19 cellular contexts compared by ENCODE assay signal in genomic region chr3:25171118-25171912, GRCh38.
DNase-seq lines count a peak whose midpoint lies in the region; ATAC-seq and TF ChIP-seq lines count a peak whose summit lies in the region.
"Had no signal": no experiment of that assay in that cellular context is flagged by ENCODE, and none has a peak within 500 bp of the region (broad histone marks: within the 10 kb centered on the region; RNA-seq: fewer than 3 reads in every experiment).

No MANE protein-coding gene starts in this region.

- H2BK15ac ChIP-seq in neuronal stem cell (ENCODE audit: low read length) = no peak overlapping the region

- no peaks in the 10 kb centered on the region for H3K36me3 ChIP-seq in endodermal cell (ENCODE audit: control insufficient read depth, insufficient read depth, low read length)
- no peaks in the 10 kb centered on the region for H3K36me3 ChIP-seq in neuronal stem cell (replicated peaks in 1 of 2; ENCODE audit: control insufficient read depth in 2 of 2, insufficient read depth in 2 of 2, low read length in 2 of 2)
- H3K36me3 ChIP-seq in prostate gland = no peaks in the 10 kb centered on the region
- H3K36me3 ChIP-seq: SJSA1 had no signal

- WGBS in endodermal cell (ENCODE audit: insufficient coverage in 1 of 2, insufficient read length in 1 of 2), 2 experiments = 79% methylated on average over 4 of the region's 5 CpGs; no CpG with 5 or more reads in 1 of the 2 experiments
- WGBS in neuronal stem cell (ENCODE audit: extremely low coverage in 2 of 2, insufficient read length in 2 of 2, insufficient replicate concordance in 1 of 2), 2 donors = no CpG with 5 or more reads among the region's 5 CpGs
- WGBS in prostate gland = 82% methylated on average over 5 of the region's 5 CpGs

- no peak overlapping the region for H3K4me3 Mint-ChIP-seq in endodermal cell
- no peak overlapping the region for H3K4me3 Mint-ChIP-seq in activated CD4-positive, alpha-beta memory T cell treated with anti-CD3 and anti-CD28 coated beads, Interleukin-2, amount 10 ng/mL, durations not matched to agents 7 days and 5 days

- no peak overlapping the region for H3K27ac Mint-ChIP-seq in endodermal cell
- H3K27ac Mint-ChIP-seq in activated CD4-positive, alpha-beta memory T cell treated with anti-CD3 and anti-CD28 coated beads, Interleukin-2, amount 10 ng/mL, durations not matched to agents 7 days and 5 days = no peak overlapping the region

- TF ChIP-seq CTCF in endodermal cell (conservative IDR thresholded peaks at IDR 0.05) (no peak), prostate gland (IDR thresholded peaks at IDR 0.05) (no peak)

- peaks cover 5% of the 10 kb centered on the region for H3K36me3 Mint-ChIP-seq in endodermal cell (ENCODE audit: low read depth)
- H3K36me3 Mint-ChIP-seq in activated CD4-positive, alpha-beta memory T cell treated with anti-CD3 and anti-CD28 coated beads, Interleukin-2, amount 10 ng/mL, durations not matched to agents 7 days and 5 days (ENCODE audit: low read depth) = no peaks in the 10 kb centered on the region

- H3K9ac ChIP-seq in endodermal cell (ENCODE audit: extremely low read depth, low read length, poor library complexity, severe bottlenecking) (no peak overlapping the region), neuronal stem cell (ENCODE audit: low read depth, low read length, poor library complexity) (no peak overlapping the region)

- POLR2A ChIA-PET in activated CD4-positive, alpha-beta memory T cell treated with anti-CD3 and anti-CD28 coated beads, Interleukin-2, amount 10 ng/mL, durations not matched to agents 7 days and 5 days (lab: Charles Lee) = no interaction called here

- no peaks in the 10 kb centered on the region for H3K79me1 ChIP-seq in neuronal stem cell (ENCODE audit: low read depth, low read length)

- H2BK12ac ChIP-seq in neuronal stem cell (ENCODE audit: low read length) = no peak overlapping the region

- TF ChIP-seq POLR2A in prostate gland (IDR thresholded peaks at IDR 0.05) = no peak

- H3K27me3 Mint-ChIP-seq in endodermal cell (ENCODE audit: insufficient read depth) = peaks cover 4% of the 10 kb centered on the region
- H3K27me3 Mint-ChIP-seq in activated CD4-positive, alpha-beta memory T cell treated with anti-CD3 and anti-CD28 coated beads, Interleukin-2, amount 10 ng/mL, durations not matched to agents 7 days and 5 days = no peaks in the 10 kb centered on the region

- peak; percentile 11 for DNase-seq in ELF-1 (ENCODE audit: low read depth, low spot score)
- peak; percentile 65 for DNase-seq in RPMI7951 (ENCODE audit: low read depth)
- no peak for DNase-seq in endodermal cell
- peak; percentile 17 for DNase-seq in neuronal stem cell (ENCODE audit: low spot score)
- DNase-seq in NCI-H1105 treated with DMSO at 0.1 percent for 48 hours (lab: John Stamatoyannopoulos, UW) = no peak
- no peak for DNase-seq in prostate gland (ENCODE audit: low spot score)
- no peak for DNase-seq in activated CD4-positive, alpha-beta memory T cell treated with anti-CD3 and anti-CD28 coated beads, Interleukin-2, amount 10 ng/mL, durations not matched to agents 7 days and 5 days
- DNase-seq: DMS 273 treated with DMSO at 0.1 percent for 48 hours, GF-D8, IMR-90, Karpas-422, MM.1S, NCI-H1105, NCI-H187 treated with DMSO at 0.1 percent for 48 hours, NCI-H748 treated with DMSO at 0.1 percent for 48 hours, OCI-M1 had no signal

- H3K23ac ChIP-seq in neuronal stem cell (ENCODE audit: low read depth, low read length, poor library complexity) = no peak overlapping the region

- intact Hi-C loops in prostate gland (cut with DNase I) = no loop called here

- H3K4me3 ChIP-seq in endodermal cell (ENCODE audit: low read length) (peak overlapping the region; percentile 24), neuronal stem cell (ENCODE audit: low read length in 2 of 2) (no peak overlapping the region), prostate gland (no peak overlapping the region)
- H3K4me3 ChIP-seq: SJSA1 had no signal

- H3K9me3 ChIP-seq in endodermal cell (ENCODE audit: control insufficient read depth, low read length) = peaks cover 17% of the 10 kb centered on the region
- H3K9me3 ChIP-seq in neuronal stem cell (replicated peaks in 1 of 2; ENCODE audit: control insufficient read depth in 2 of 2, insufficient read depth in 1 of 2, low read depth in 1 of 2, low read length in 2 of 2) = peaks cover 0 to 9% of the 10 kb centered on the region in 2 donors
- no peaks in the 10 kb centered on the region for H3K9me3 ChIP-seq in prostate gland
- H3K9me3 ChIP-seq: SJSA1 had no signal

- no peak overlapping the region for H4K91ac ChIP-seq in neuronal stem cell (ENCODE audit: low read depth, low read length, poor library complexity)

- no peak overlapping the region for H2AFZ ChIP-seq in neuronal stem cell (ENCODE audit: low read length)

- H3K4me2 ChIP-seq in neuronal stem cell (ENCODE audit: insufficient read depth, low read length, poor library complexity, severe bottlenecking) = no peak overlapping the region

- H3K27me3 ChIP-seq in endodermal cell (ENCODE audit: control insufficient read depth, insufficient read depth, low read length, poor library complexity, severe bottlenecking) (no peaks in the 10 kb centered on the region), neuronal stem cell (ENCODE audit: control insufficient read depth in 3 of 3, insufficient read depth in 3 of 3, low read depth in 1 of 3, low read length in 3 of 3) (no peaks in the 10 kb centered on the region), prostate gland (replicated peaks; ENCODE audit: insufficient read depth) (no peaks in the 10 kb centered on the region)
- H3K27me3 ChIP-seq: SJSA1 had no signal

- peak overlapping the region; percentile 74 for H3K27ac ChIP-seq in endodermal cell (ENCODE audit: low read depth, low read length)
- peak overlapping the region; percentile 74 for H3K27ac ChIP-seq in neuronal stem cell (replicated peaks; ENCODE audit: low read length)
- no peak overlapping the region for H3K27ac ChIP-seq in prostate gland
- H3K27ac ChIP-seq: C4-2B, SJSA1 had no signal

- ATAC-seq in HG03460 (IDR thresholded peaks at IDR 0.05; ENCODE audit: unreplicated experiment) = no peak

- H3K18ac ChIP-seq in neuronal stem cell (ENCODE audit: low read length) = no peak overlapping the region

- H3K4me1 ChIP-seq in endodermal cell (ENCODE audit: control insufficient read depth, insufficient read depth, low read length) = no peaks in the 10 kb centered on the region
- peaks cover 0 to 4% of the 10 kb centered on the region in 2 donors for H3K4me1 ChIP-seq in neuronal stem cell (ENCODE audit: control insufficient read depth in 2 of 2, insufficient read depth in 1 of 2, low read depth in 1 of 2, low read length in 2 of 2)
- H3K4me1 ChIP-seq in prostate gland (replicated peaks) = no peaks in the 10 kb centered on the region
- H3K4me1 ChIP-seq: SJSA1 had no signal

- H2AK5ac ChIP-seq in neuronal stem cell (ENCODE audit: low read depth, low read length) = no peak overlapping the region

- H3K9me3 Mint-ChIP-seq in endodermal cell = peaks cover 9% of the 10 kb centered on the region
- no peaks in the 10 kb centered on the region for H3K9me3 Mint-ChIP-seq in activated CD4-positive, alpha-beta memory T cell treated with anti-CD3 and anti-CD28 coated beads, Interleukin-2, amount 10 ng/mL, durations not matched to agents 7 days and 5 days

- no peak overlapping the region for H4K8ac ChIP-seq in neuronal stem cell (ENCODE audit: low read depth, low read length)

- peaks cover 21% of the 10 kb centered on the region for H3K4me1 Mint-ChIP-seq in endodermal cell
- no peaks in the 10 kb centered on the region for H3K4me1 Mint-ChIP-seq in activated CD4-positive, alpha-beta memory T cell treated with anti-CD3 and anti-CD28 coated beads, Interleukin-2, amount 10 ng/mL, durations not matched to agents 7 days and 5 days

- no peak overlapping the region for H3K4ac ChIP-seq in neuronal stem cell (ENCODE audit: low read length)

- H2BK120ac ChIP-seq in neuronal stem cell (ENCODE audit: low read depth, low read length) = no peak overlapping the region

- CTCF ChIA-PET in activated CD4-positive, alpha-beta memory T cell treated with anti-CD3 and anti-CD28 coated beads, Interleukin-2, amount 10 ng/mL, durations not matched to agents 7 days and 5 days (lab: Charles Lee) = no interaction called here

- no peak overlapping the region for H3K14ac ChIP-seq in neuronal stem cell (ENCODE audit: low read length)

- H2BK5ac ChIP-seq in neuronal stem cell (ENCODE audit: low read length) = no peak overlapping the region

Comparison
In these comparisons a context has a peak if more than half of its experiments do, and no peak if none do; other contexts are left out.
1. DNase-seq: peak in ELF-1 (single experiment), RPMI7951 (single experiment) and neuronal stem cell (single experiment); none in endodermal cell (single experiment), NCI-H1105 treated with DMSO at 0.1 percent for 48 hours (single experiment), prostate gland (single experiment) and activated CD4-positive, alpha-beta memory T cell treated with anti-CD3 and anti-CD28 coated beads, Interleukin-2, amount 10 ng/mL, durations not matched to agents 7 days and 5 days (single experiment).
2. H3K27ac ChIP-seq: peak in endodermal cell (single experiment) and neuronal stem cell (single experiment); none in prostate gland (0 of 2).